8 cellular contexts compared by ENCODE assay signal in the genomic region with DNA sequence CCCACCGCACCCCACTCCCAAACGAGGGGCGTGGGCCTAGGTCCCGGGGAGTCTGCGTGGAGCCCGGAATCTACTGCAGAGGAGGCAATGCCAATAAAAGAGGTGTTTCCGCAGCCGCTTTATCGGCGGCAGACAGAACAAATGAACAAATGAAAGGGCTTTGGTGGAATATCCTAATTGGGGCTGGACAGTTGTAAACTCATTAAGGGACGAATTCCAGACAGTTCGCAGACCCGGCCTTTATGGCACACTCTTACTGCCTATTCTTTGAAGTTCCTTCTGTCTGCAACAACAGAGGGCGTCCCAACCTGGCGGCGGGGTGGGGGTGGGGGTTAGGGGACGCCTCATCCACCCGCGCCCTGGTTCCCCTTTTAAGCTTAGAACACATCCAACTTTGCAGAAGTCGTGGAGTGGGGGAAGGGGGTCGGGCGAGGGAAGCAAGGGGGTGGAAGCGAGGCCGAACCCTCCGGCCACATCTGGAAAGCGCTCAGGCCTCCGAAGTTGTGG. TPM values are rescaled to one million over a fixed set of nuclear protein-coding genes. Genes with fewer than 3 reads are reported as not detected.
A peak's percentile ranks its signal among the peaks of the same experiment; 100 is the strongest.
DNase-seq lines count a peak whose midpoint lies in the region; ATAC-seq and TF ChIP-seq lines count a peak whose summit lies in the region.

No MANE protein-coding gene starts in this region.

- no peaks in the 10 kb centered on the region for H3K9me3 Mint-ChIP-seq in CD8-positive, alpha-beta T cell
- peaks cover 0 to 16% (median 0%) of the 10 kb centered on the region in 11 donors for H3K9me3 Mint-ChIP-seq in naive thymus-derived CD4-positive, alpha-beta T cell

- CTCF ChIA-PET in CD8-positive, alpha-beta T cell (lab: Charles Lee) = interaction anchor here (0.6 to 4.2 kb wide), 48 partner anchors 9 to 1310 kb away, joined by 3 to 86 read pairs (median 5); a partner anchor contains a TSS
- CTCF ChIA-PET in naive thymus-derived CD4-positive, alpha-beta T cell (lab: Charles Lee) = interaction anchor here (0.5 to 3.4 kb wide), 17 partner anchors 12 to 1268 kb away, joined by 3 to 42 read pairs (median 4); no protein-coding TSS in a partner anchor

- peak overlapping the region; percentile 79 for H3K4me3 ChIP-seq in CD8-positive, alpha-beta T cell (ENCODE audit: low read depth, low read length)
- H3K4me3 ChIP-seq in naive thymus-derived CD4-positive, alpha-beta T cell (ENCODE audit: low read length) = peak overlapping the region; percentile 81

- intact Hi-C loops in CD8-positive, alpha-beta T cell (cut with DNase I, micrococcal nuclease) = loop anchor here (1.0 to 10.0 kb wide), 12 partner anchors 10 to 1268 kb away; a partner anchor contains a TSS
- intact Hi-C loops in naive thymus-derived CD4-positive, alpha-beta T cell (cut with micrococcal nuclease) = loop anchor here (1.0 to 5.0 kb wide), 16 partner anchors 11 to 1300 kb away; a partner anchor contains a TSS

- TF ChIP-seq CTCF in CD8-positive, alpha-beta T cell (IDR thresholded peaks at IDR 0.05) = peak; percentile 10

- peaks cover 31% of the 10 kb centered on the region for H3K4me1 ChIP-seq in CD8-positive, alpha-beta T cell (ENCODE audit: insufficient read depth, low read length)
- peaks cover 21 to 38% of the 10 kb centered on the region in 2 donors for H3K4me1 ChIP-seq in naive thymus-derived CD4-positive, alpha-beta T cell (ENCODE audit: control insufficient read depth in 2 of 2, insufficient read depth in 2 of 2, low read length in 2 of 2)

- H3K27ac Mint-ChIP-seq in CD8-positive, alpha-beta T cell = no peak overlapping the region
- H3K27ac Mint-ChIP-seq in naive thymus-derived CD4-positive, alpha-beta T cell = no peak overlapping the region

- DNase-seq in CD8-positive, alpha-beta T cell = no peak
- DNase-seq in M059J (ENCODE audit: low read depth) (peak; percentile 65), cerebellar cortex (ENCODE audit: low spot score) (peak; percentile 73), NCI-H748 (lab: John Stamatoyannopoulos, UW; ENCODE audit: unreplicated experiment) (no peak), H4 (ENCODE audit: low spot score) (no peak)
- no peak for DNase-seq in naive thymus-derived CD4-positive, alpha-beta T cell

- no peaks in the 10 kb centered on the region for H3K36me3 Mint-ChIP-seq in CD8-positive, alpha-beta T cell
- peaks cover 0 to 5% (median 0%) of the 10 kb centered on the region in 5 donors for H3K36me3 Mint-ChIP-seq in naive thymus-derived CD4-positive, alpha-beta T cell

- no peaks in the 10 kb centered on the region for H3K36me3 ChIP-seq in CD8-positive, alpha-beta T cell (ENCODE audit: insufficient read depth, low read length)
- H3K36me3 ChIP-seq in naive thymus-derived CD4-positive, alpha-beta T cell (ENCODE audit: control insufficient read depth in 2 of 3, insufficient read depth in 3 of 3, low read length in 3 of 3) = no peaks in the 10 kb centered on the region

- H3K27me3 Mint-ChIP-seq in CD8-positive, alpha-beta T cell (ENCODE audit: low read depth) = peaks cover 76% of the 10 kb centered on the region
- H3K27me3 Mint-ChIP-seq in naive thymus-derived CD4-positive, alpha-beta T cell = peaks cover 65 to 88% (median 75%) of the 10 kb centered on the region in 5 donors

- peaks cover 55% of the 10 kb centered on the region for H3K27me3 ChIP-seq in CD8-positive, alpha-beta T cell (ENCODE audit: insufficient read depth, low read length)
- peaks cover 23 to 61% of the 10 kb centered on the region in 2 donors for H3K27me3 ChIP-seq in naive thymus-derived CD4-positive, alpha-beta T cell (ENCODE audit: control insufficient read depth in 2 of 2, insufficient read depth in 2 of 2, low read length in 2 of 2)

- H3K4me1 Mint-ChIP-seq in CD8-positive, alpha-beta T cell (ENCODE audit: low read depth) = peaks cover 41% of the 10 kb centered on the region
- peaks cover 13 to 51% (median 35%) of the 10 kb centered on the region in 7 donors for H3K4me1 Mint-ChIP-seq in naive thymus-derived CD4-positive, alpha-beta T cell

- ATAC-seq in CD8-positive, alpha-beta T cell = peak; percentile 8
- ATAC-seq in naive thymus-derived CD4-positive, alpha-beta T cell = peak; percentile 46
- ATAC-seq in HG03159 (IDR thresholded peaks at IDR 0.05; ENCODE audit: unreplicated experiment) (no peak), HG02870 (IDR thresholded peaks at IDR 0.05; ENCODE audit: unreplicated experiment) (no peak)

- H3K9me3 ChIP-seq in CD8-positive, alpha-beta T cell (ENCODE audit: low read length) = no peaks in the 10 kb centered on the region
- H3K9me3 ChIP-seq in naive thymus-derived CD4-positive, alpha-beta T cell (ENCODE audit: control insufficient read depth in 2 of 3, low read length in 3 of 3) = no peaks in the 10 kb centered on the region

- H3K4me3 Mint-ChIP-seq in CD8-positive, alpha-beta T cell = peak overlapping the region; percentile 80
- peak overlapping the region; percentile 71 to 84 (median 78) for H3K4me3 Mint-ChIP-seq in naive thymus-derived CD4-positive, alpha-beta T cell

- POLR2A ChIA-PET in CD8-positive, alpha-beta T cell (lab: Charles Lee) = interaction anchor here (0.7 to 1.6 kb wide), 4 partner anchors 13 to 792 kb away, joined by 3 to 4 read pairs (median 4); no protein-coding TSS in a partner anchor
- POLR2A ChIA-PET in naive thymus-derived CD4-positive, alpha-beta T cell (lab: Charles Lee) = interaction anchor here (1.0 to 1.1 kb wide), 5 partner anchors 17 to 1267 kb away, joined by 3 to 6 read pairs (median 3); no protein-coding TSS in a partner anchor

- H3K27ac ChIP-seq in CD8-positive, alpha-beta T cell (ENCODE audit: low read depth, low read length) = no peak overlapping the region
- H3K27ac ChIP-seq in naive thymus-derived CD4-positive, alpha-beta T cell (ENCODE audit: low read depth, low read length) = no peak overlapping the region

RNA-seq across cellular contexts. Expression of a gene that starts 4.1 kb away (rescaled TPM):
- total RNA-seq in CD8-positive, alpha-beta T cell = not detected
- 66.1 and 66.8 TPM in 2 replicates for total RNA-seq in M059J (2014; rRNA removed; shearing (Covaris generic))
- total RNA-seq in naive thymus-derived CD4-positive, alpha-beta T cell = 1 to 10 TPM in 1 of 5 experiments, under 1 TPM in 1, not detected in 3; 0.70 to 1.7 TPM
- not detected for polyA plus RNA-seq in naive thymus-derived CD4-positive, alpha-beta T cell
- 0.17 and 0.18 TPM in 2 replicates for total RNA-seq in H4 (2014; rRNA removed; shearing (Covaris generic))

RNA-seq across cellular contexts. Expression of a gene that starts 4.8 kb away (rescaled TPM):
- total RNA-seq in CD8-positive, alpha-beta T cell = not detected
- total RNA-seq in M059J (2014; rRNA removed; shearing (Covaris generic)) = 3.7 and 4.6 TPM in 2 replicates
- total RNA-seq in naive thymus-derived CD4-positive, alpha-beta T cell = not detected
- polyA plus RNA-seq in naive thymus-derived CD4-positive, alpha-beta T cell = not detected
- total RNA-seq in H4 (2014; rRNA removed; shearing (Covaris generic)) = 2.0 and 2.2 TPM in 2 replicates

RNA-seq across cellular contexts. Expression of a gene that starts 8.9 kb away (rescaled TPM):
- total RNA-seq in CD8-positive, alpha-beta T cell = not detected
- 0.86 and 8.6 TPM in 2 replicates for total RNA-seq in M059J (2014; rRNA removed; shearing (Covaris generic))
- total RNA-seq in naive thymus-derived CD4-positive, alpha-beta T cell = under 1 TPM in 1 of 5 experiments, not detected in 4; 0.12 TPM
- polyA plus RNA-seq in naive thymus-derived CD4-positive, alpha-beta T cell = not detected
- total RNA-seq in H4 (2014; rRNA removed; shearing (Covaris generic)) = 1.1 and 5.5 TPM in 2 replicates

RNA-seq across cellular contexts. Expression of a gene that starts 12.9 kb away (rescaled TPM):
- not detected for total RNA-seq in CD8-positive, alpha-beta T cell
- 15.4 and 16.7 TPM in 2 replicates for total RNA-seq in M059J (2014; rRNA removed; shearing (Covaris generic))
- under 1 TPM in 1 of 5 experiments, not detected in 4; 0.66 TPM for total RNA-seq in naive thymus-derived CD4-positive, alpha-beta T cell
- polyA plus RNA-seq in naive thymus-derived CD4-positive, alpha-beta T cell = not detected
- total RNA-seq in H4 (2014; rRNA removed; shearing (Covaris generic)) = 2.0 and 6.1 TPM in 2 replicates

RNA-seq across cellular contexts. Expression of a gene that starts 13.7 kb away (rescaled TPM):
- total RNA-seq in CD8-positive, alpha-beta T cell = not detected
- 3.7 TPM in 1 of 2 replicates, not detected in the other for total RNA-seq in M059J (2014; rRNA removed; shearing (Covaris generic))
- total RNA-seq in naive thymus-derived CD4-positive, alpha-beta T cell = under 1 TPM in 2 of 5 experiments, not detected in 3; 0.32 to 0.49 TPM
- polyA plus RNA-seq in naive thymus-derived CD4-positive, alpha-beta T cell = not detected
- total RNA-seq in H4 (2014; rRNA removed; shearing (Covaris generic)) = 0.64 and 0.70 TPM in 2 replicates

Comparison
In these comparisons a context has a peak if more than half of its experiments do, and no peak if none do; other contexts are left out.
1. ATAC-seq: peak in CD8-positive, alpha-beta T cell (single experiment) and naive thymus-derived CD4-positive, alpha-beta T cell (single experiment); none in HG03159 (single experiment) and HG02870 (single experiment).
2. DNase-seq: peak in M059J (single experiment) and cerebellar cortex (single experiment); none in CD8-positive, alpha-beta T cell (0 of 7), naive thymus-derived CD4-positive, alpha-beta T cell (0 of 9), NCI-H748 (single experiment) and H4 (single experiment).
3. RNA of a gene that starts 4.1 kb away (total RNA-seq): 66.1 to 66.8 TPM in M059J; 0.70 to 1.7 TPM in naive thymus-derived CD4-positive, alpha-beta T cell, 0.17 to 0.18 TPM in H4 and not detected in CD8-positive, alpha-beta T cell; every median in the first group is over 10 times any median in the second.